27 cellular contexts compared by ENCODE assay signal in genomic region chr11:76329983-76330382, GRCh38. TPM values are rescaled to one million over a fixed set of nuclear protein-coding genes. Genes with fewer than 3 reads are reported as not detected.
DNase-seq lines count a peak whose midpoint lies in the region; ATAC-seq and TF ChIP-seq lines count a peak whose summit lies in the region.
"Had no signal": no experiment of that assay in that cellular context is flagged by ENCODE, and none has a peak within 500 bp of the region (broad histone marks: within the 10 kb centered on the region; RNA-seq: fewer than 3 reads in every experiment).

No MANE protein-coding gene starts in this region.

- H4K8ac ChIP-seq in H9 (replicated peaks; ENCODE audit: insufficient read length, low read depth, low read length) = no peak overlapping the region

- peak; percentile 69 for DNase-seq in H9
- DNase-seq in SK-N-DZ (ENCODE audit: low spot score) = peak; percentile 57
- no peak for DNase-seq in left lung
- DNase-seq in posterior vena cava (ENCODE audit: low spot score) = peak; percentile 54
- DNase-seq in NOMO-1 (lab: John Stamatoyannopoulos, UW; ENCODE audit: unreplicated experiment in 2 of 2) = no peak
- DNase-seq: activated CD4-positive, alpha-beta T cell treated with anti-CD3 and anti-CD28 coated beads, Interleukin-2, amount 50 U/mL, for 1 hour; activated naive CD4-positive, alpha-beta T cell treated with anti-CD3 and anti-CD28 coated beads, Interleukin-2, amount 50 U/mL, for 16 hours; aorta; caudate nucleus; CD4-positive, CD25-positive, alpha-beta regulatory T cell; EL; heart left ventricle; Kasumi-1; NCI-H1930; NCI-H526; RPMI8226; sigmoid colon; stimulated activated CD4-positive, alpha-beta T cell treated with anti-CD3 and anti-CD28 coated beads, Interleukin-15, amount 100 ng/mL, for 24 hours; stimulated activated naive CD8-positive, alpha-beta T cell treated with anti-CD3 and anti-CD28 coated beads, Interleukin-15, amount 100 ng/mL, for 72 hours; thyroid gland had no signal

- no peak overlapping the region for H2AFZ ChIP-seq in H9 (ENCODE audit: low read length)

- WGBS in H9 (ENCODE audit: extremely low coverage, insufficient read length, low lambda C conversion rate) = no CpG with 5 or more reads among the region's 4 CpGs

- peaks cover 3% of the 10 kb centered on the region; the same call in 1 of the 2 replicates for H3K4me1 ChIP-seq in H9 (ENCODE audit: insufficient read depth, low read length)
- H3K4me1 ChIP-seq in left lung = peaks cover 4 to 10% of the 10 kb centered on the region in 2 donors
- H3K4me1 ChIP-seq: sigmoid colon, thyroid gland had no signal

- H3K27me3 Mint-ChIP-seq in H9 (ENCODE audit: low read depth) = peaks cover 9% of the 10 kb centered on the region

- no peak overlapping the region for H2BK15ac ChIP-seq in H9 (ENCODE audit: low read depth, low read length)

- peaks cover 6 to 13% (median 8%) of the 10 kb centered on the region in 3 experiments; a peak in 5 of 7 replicates for H3K36me3 Mint-ChIP-seq in H9 (ENCODE audit: insufficient read depth in 1 of 3, low read depth in 3 of 3)
- H3K36me3 Mint-ChIP-seq: CD4-positive, CD25-positive, alpha-beta regulatory T cell had no signal

- no peak overlapping the region for H2AK5ac ChIP-seq in H9 (ENCODE audit: insufficient read length, low read length)

- H3K9me3 ChIP-seq in H9 (ENCODE audit: control insufficient read depth, low read depth, low read length) (no peaks in the 10 kb centered on the region), left lung (peaks cover 0 to 9% of the 10 kb centered on the region in 2 donors)
- H3K9me3 ChIP-seq: thyroid gland had no signal

- H2BK20ac ChIP-seq in H9 (ENCODE audit: low read depth, low read length, poor library complexity, severe bottlenecking) = no peak overlapping the region

- peaks cover 12 to 17% of the 10 kb centered on the region in 2 experiments for H3K4me1 Mint-ChIP-seq in H9
- H3K4me1 Mint-ChIP-seq: CD4-positive, CD25-positive, alpha-beta regulatory T cell; stimulated activated naive CD8-positive, alpha-beta T cell treated with anti-CD3 and anti-CD28 coated beads, Interleukin-15, amount 100 ng/mL, for 72 hours had no signal

- H3K27me3 ChIP-seq in H9 (ENCODE audit: insufficient read depth, low read length) (no peaks in the 10 kb centered on the region), left lung (no peaks in the 10 kb centered on the region)
- H3K27me3 ChIP-seq: heart left ventricle, sigmoid colon, thyroid gland had no signal

- H3K36me3 ChIP-seq in left lung = no peaks in the 10 kb centered on the region
- H3K36me3 ChIP-seq: heart left ventricle, sigmoid colon, thyroid gland had no signal

- peaks cover 15 to 16% of the 10 kb centered on the region in 2 experiments for H3K9me3 Mint-ChIP-seq in H9

- H3K23me2 ChIP-seq in H9 (ENCODE audit: insufficient read length, low read depth, low read length, poor library complexity, severe bottlenecking) = no peaks in the 10 kb centered on the region

- H3K23ac ChIP-seq in H9 (ENCODE audit: insufficient read length, low read depth, low read length) = no peak overlapping the region

- no peak overlapping the region for H3K27ac Mint-ChIP-seq in H9
- H3K27ac Mint-ChIP-seq: activated T-helper 1 cell treated with anti-CD3 and anti-CD28 coated beads, Interleukin-12 subunit alpha, Interleukin-12 subunit beta, Interleukin-2, Interleukin-4 antibody, amounts not matched to agents 30 ng/mL and 10 ng/mL and 1 ng/mL, durations not matched to agents 14 hours and 24 hours and 36 hours; natural killer cell treated with Interleukin-12 subunit alpha and Interleukin-12 subunit beta and Interleukin-15 and Interleukin-18, amount 100 ng/mL, for 72 hours; stimulated activated naive CD8-positive, alpha-beta T cell treated with anti-CD3 and anti-CD28 coated beads, Interleukin-15, amount 100 ng/mL, for 72 hours; T-helper 2 cell treated with Interferon-gamma antibody and Interleukin-4, amounts not matched to agents 5 μg/mL and 100 μg/mL, for 36 hours had no signal

- H3K56ac ChIP-seq in H9 (ENCODE audit: insufficient read length, low read depth, low read length) = no peak overlapping the region

- no peak overlapping the region for H2BK12ac ChIP-seq in H9 (ENCODE audit: insufficient read length, low read depth, low read length)

- H3K4me3 Mint-ChIP-seq in H9 = no peak overlapping the region
- H3K4me3 Mint-ChIP-seq: activated T-helper 1 cell treated with anti-CD3 and anti-CD28 coated beads, Interleukin-12 subunit alpha, Interleukin-12 subunit beta, Interleukin-2, Interleukin-4 antibody, amounts not matched to agents 30 ng/mL and 10 ng/mL and 1 ng/mL, durations not matched to agents 14 hours and 24 hours and 36 hours; CD4-positive, CD25-positive, alpha-beta regulatory T cell; natural killer cell treated with Interleukin-12 subunit alpha and Interleukin-12 subunit beta and Interleukin-15 and Interleukin-18, amount 100 ng/mL, for 72 hours; stimulated activated naive CD8-positive, alpha-beta T cell treated with anti-CD3 and anti-CD28 coated beads, Interleukin-15, amount 100 ng/mL, for 72 hours; T-helper 2 cell treated with Interferon-gamma antibody and Interleukin-4, amounts not matched to agents 5 μg/mL and 100 μg/mL, for 36 hours had no signal

- H3K4ac ChIP-seq in H9 (ENCODE audit: low read depth, low read length) = no peak overlapping the region

- H3T11ph ChIP-seq in H9 (ENCODE audit: low read length) = no peak overlapping the region

- no peak overlapping the region for H3K4me2 ChIP-seq in H9 (ENCODE audit: insufficient read depth, insufficient read length, low read length)

- H3K18ac ChIP-seq in H9 (ENCODE audit: insufficient read length, low read depth, low read length) = no peak overlapping the region

- no peaks in the 10 kb centered on the region for H3K79me2 ChIP-seq in H9 (ENCODE audit: insufficient read depth, low read length)

- no peak overlapping the region for H3K9ac ChIP-seq in H9 (ENCODE audit: extremely low read depth, insufficient read length, low read length)

- ATAC-seq in left lung (peak; percentile 52), HG02759 (IDR thresholded peaks at IDR 0.05; ENCODE audit: unreplicated experiment) (no peak), HG03432 (IDR thresholded peaks at IDR 0.05; ENCODE audit: unreplicated experiment) (no peak), HG03045 (IDR thresholded peaks at IDR 0.05; ENCODE audit: unreplicated experiment) (no peak)
- ATAC-seq: heart left ventricle; left lobe of liver; stimulated activated naive CD8-positive, alpha-beta T cell treated with anti-CD3 and anti-CD28 coated beads, Interleukin-15, amount 100 ng/mL, for 72 hours had no signal

- H3K27ac ChIP-seq in H9 (ENCODE audit: insufficient read length, low read depth, low read length) (no peak overlapping the region), left lung (no peak overlapping the region)
- H3K27ac ChIP-seq: heart left ventricle, sigmoid colon, thyroid gland had no signal

- intact Hi-C loops in left lung (cut with DNase I) (no loop called here), posterior vena cava (cut with DNase I) (loop anchor here in 1 of 2 donors (10.0 kb wide), 2 partner anchors 435 to 535 kb away; no protein-coding TSS in a partner anchor)

- H4K91ac ChIP-seq in H9 (ENCODE audit: insufficient read length, low read depth, low read length) = no peak overlapping the region

- H4K5ac ChIP-seq in H9 (ENCODE audit: insufficient read length, low read depth, low read length) = no peak overlapping the region

- no peak overlapping the region for H2BK5ac ChIP-seq in H9 (ENCODE audit: insufficient read length, low read length)

- H2BK120ac ChIP-seq in H9 (ENCODE audit: low read depth, low read length, poor library complexity, severe bottlenecking) = no peak overlapping the region

- H3K79me1 ChIP-seq in H9 (ENCODE audit: insufficient read depth, low read depth, low read length, poor library complexity, severe bottlenecking) = no peaks in the 10 kb centered on the region

- no peak overlapping the region for H3K14ac ChIP-seq in H9 (ENCODE audit: insufficient read depth, low read length)

- TF ChIP-seq CTCF in H9 (conservative IDR thresholded peaks at IDR 0.05) = no peak
- TF ChIP-seq CTCF in left lung (IDR thresholded peaks at IDR 0.05) = no peak

- H4K20me1 ChIP-seq in H9 (ENCODE audit: control insufficient read depth, insufficient read depth, insufficient read length) = no peaks in the 10 kb centered on the region

- no peak overlapping the region for H3K4me3 ChIP-seq in left lung
- H3K4me3 ChIP-seq: heart left ventricle, sigmoid colon, thyroid gland had no signal

RNA-seq across cellular contexts. Expression of gene THAP12, which starts 50.9 kb away (rescaled TPM):
- total RNA-seq in H9 (2021) = 42.5 and 43.0 TPM in 2 replicates
- 121 and 123 TPM in 2 replicates for polyA plus RNA-seq in SK-N-DZ (2014; cell fraction: cytosol; rRNA removed)
- 70.1 and 70.4 TPM in 2 replicates for polyA plus RNA-seq in SK-N-DZ (2014; cell fraction: nucleus; rRNA removed)
- total RNA-seq in left lung = 10 to 100 TPM; 27.1 to 35.6 TPM
- total RNA-seq in posterior vena cava = 10 to 100 TPM; 37.7 to 39.0 TPM

RNA-seq across cellular contexts. Expression of gene GVQW3, which starts 51.1 kb away (rescaled TPM):
- 4.5 and 4.7 TPM in 2 replicates for total RNA-seq in H9 (2021)
- polyA plus RNA-seq in SK-N-DZ (2014; cell fraction: cytosol; rRNA removed) = 25.4 and 33.8 TPM in 2 replicates
- 21.9 and 46.6 TPM in 2 replicates for polyA plus RNA-seq in SK-N-DZ (2014; cell fraction: nucleus; rRNA removed)
- 1 to 10 TPM; 1.4 to 2.9 TPM for total RNA-seq in left lung
- total RNA-seq in posterior vena cava = 1 to 10 TPM; 1.2 to 1.9 TPM

Comparison
In these comparisons a context has a peak if more than half of its experiments do, and no peak if none do; other contexts are left out.
1. DNase-seq: peak in H9 (single experiment), SK-N-DZ (single experiment) and posterior vena cava (single experiment); none in left lung (0 of 2) and NOMO-1 (0 of 2).